8 cellular contexts compared by ENCODE assay signal in genomic region chrX:12999422-12999821, GRCh38. TPM values are rescaled to one million over a fixed set of nuclear protein-coding genes. Genes with fewer than 3 reads are reported as not detected.
DNase-seq lines count a peak whose midpoint lies in the region; ATAC-seq and TF ChIP-seq lines count a peak whose summit lies in the region.

No MANE protein-coding gene starts in this region.

- H3K4me1 ChIP-seq in OCI-LY3 (ENCODE audit: low read length): peaks cover 72% of the 10 kb centered on the region

- peak overlapping the region; percentile 92 to 95 for H3K27ac Mint-ChIP-seq in effector memory CD8-positive, alpha-beta T cell

- DNase-seq in CD1c-positive myeloid dendritic cell (ENCODE audit: extremely low spot score): peak; percentile 44
- DNase-seq in effector memory CD8-positive, alpha-beta T cell: no peak
- DNase-seq in KG1 (lab: John Stamatoyannopoulos, UW): no peak
- DNase-seq in mucosa of gallbladder (ENCODE audit: low spot score): no peak
- no peak for DNase-seq in NCI-H1694 (lab: John Stamatoyannopoulos, UW)
- no peak for DNase-seq in foreskin fibroblast

- no peaks in the 10 kb centered on the region for H3K9me3 ChIP-seq in OCI-LY3 (ENCODE audit: insufficient read depth, low read length)

- H3K9me3 Mint-ChIP-seq in effector memory CD8-positive, alpha-beta T cell: no peaks in the 10 kb centered on the region

- peak overlapping the region; percentile 90 for H3K9ac ChIP-seq in OCI-LY3 (ENCODE audit: low read length)

- peak overlapping the region; percentile 99 for H3K27ac ChIP-seq in OCI-LY3 (ENCODE audit: low read length)

- no peak overlapping the region for H2AFZ ChIP-seq in OCI-LY3 (ENCODE audit: low read depth, low read length)

- H3K4me2 ChIP-seq in OCI-LY3 (ENCODE audit: low read length): peak overlapping the region; percentile 80

- TF ChIP-seq CTCF in OCI-LY3 (IDR thresholded peaks at IDR 0.05; ENCODE audit: low read depth, low read length): no peak
- no peak for TF ChIP-seq CTCF in foreskin fibroblast (IDR thresholded peaks at IDR 0.05; ENCODE audit: low read depth, low read length)

- no peaks in the 10 kb centered on the region for H3K27me3 ChIP-seq in OCI-LY3 (ENCODE audit: low read depth, low read length)

- H3K4me3 Mint-ChIP-seq in effector memory CD8-positive, alpha-beta T cell: peak overlapping the region; percentile 62 to 73

- no peaks in the 10 kb centered on the region for H4K20me1 ChIP-seq in OCI-LY3 (ENCODE audit: insufficient read depth, low read length)

- no peaks in the 10 kb centered on the region for H3K36me3 Mint-ChIP-seq in effector memory CD8-positive, alpha-beta T cell (ENCODE audit: insufficient read depth)

- H3K4me3 ChIP-seq in OCI-LY3 (ENCODE audit: low read length) (peak overlapping the region; percentile 63), foreskin fibroblast (ENCODE audit: low read depth in 1 of 2, low read length in 2 of 2) (no peak overlapping the region)

- no peaks in the 10 kb centered on the region for H3K27me3 Mint-ChIP-seq in effector memory CD8-positive, alpha-beta T cell

- peaks cover 23 to 37% of the 10 kb centered on the region in 2 donors for H3K4me1 Mint-ChIP-seq in effector memory CD8-positive, alpha-beta T cell (ENCODE audit: low read depth in 2 of 2)

- peaks cover 5% of the 10 kb centered on the region; the same call in 1 of the 2 replicates for H3K79me2 ChIP-seq in OCI-LY3 (ENCODE audit: low read length)

- no peaks in the 10 kb centered on the region for H3K36me3 ChIP-seq in OCI-LY3 (replicated peaks; ENCODE audit: low read depth, low read length)

- peak; percentile 49 for ATAC-seq in GM21360 (IDR thresholded peaks at IDR 0.05; ENCODE audit: unreplicated experiment)
- peak; percentile 76 for ATAC-seq in effector memory CD8-positive, alpha-beta T cell (replicated peaks)

RNA-seq across cellular contexts. Expression of gene TMSB4X, which starts 24.5 kb away (rescaled TPM):
- total RNA-seq in mucosa of gallbladder: 4,832 TPM

RNA-seq across cellular contexts. Expression of gene FAM9C, which starts 45.0 kb away (rescaled TPM):
- not detected for total RNA-seq in mucosa of gallbladder
